ENCODE assay signal across 11 cellular contexts in the genomic region with DNA sequence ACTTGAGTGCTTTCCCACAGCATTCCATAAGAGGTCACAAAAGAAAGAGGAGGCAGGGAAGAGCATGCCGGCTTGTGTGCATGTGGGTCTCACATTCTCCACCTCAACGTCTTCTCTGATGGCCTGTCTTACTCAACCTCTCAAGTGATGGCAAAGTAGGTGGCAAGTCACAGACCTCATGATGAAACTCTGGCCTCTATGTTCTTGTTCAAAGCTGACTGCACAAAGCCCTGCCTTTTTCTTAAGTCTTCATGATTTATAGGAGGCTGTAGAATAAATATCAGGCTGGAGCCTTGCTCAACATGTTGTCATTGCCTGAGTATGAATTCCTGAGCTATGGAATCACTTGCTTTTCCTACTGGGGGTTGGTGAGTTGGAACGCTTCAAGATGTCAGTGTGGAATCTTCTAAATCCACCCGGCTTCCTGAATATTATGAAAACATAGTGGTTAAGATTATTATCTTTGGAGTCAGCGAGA.
DNase-seq lines count a peak whose midpoint lies in the region; ATAC-seq and TF ChIP-seq lines count a peak whose summit lies in the region.
"Had no signal": no experiment of that assay in that cellular context is flagged by ENCODE, and none has a peak within 500 bp of the region (broad histone marks: within the 10 kb centered on the region; RNA-seq: fewer than 3 reads in every experiment).

No MANE protein-coding gene starts in this region.

- no peak overlapping the region for H2AFZ ChIP-seq in OCI-LY7 (ENCODE audit: low read length)

- no peaks in the 10 kb centered on the region for H3K9me2 ChIP-seq in OCI-LY7 (ENCODE audit: insufficient read depth, low read length)

- intact Hi-C loops in ascending aorta (cut with DNase I): no loop called here
- intact Hi-C loops in left ventricle myocardium superior (cut with micrococcal nuclease): no loop called here
- intact Hi-C loops in OCI-LY7 (cut with micrococcal nuclease; ENCODE audit: unreplicated experiment): no loop called here

- H3K4me3 Mint-ChIP-seq in HFFc6: peak overlapping the region; percentile 76
- H3K4me3 Mint-ChIP-seq: immature natural killer cell had no signal

- no peaks in the 10 kb centered on the region for H3K27me3 ChIP-seq in ascending aorta
- H3K27me3 ChIP-seq in subcutaneous abdominal adipose tissue (ENCODE audit: control insufficient read depth in 5 of 5, insufficient read depth in 4 of 5, low read length in 5 of 5): no peaks in the 10 kb centered on the region

- CTCF ChIA-PET in OCI-LY7 (lab: Charles Lee; ENCODE audit: unreplicated experiment): no interaction called here

- H3K9me3 ChIP-seq in ascending aorta (no peaks in the 10 kb centered on the region), subcutaneous abdominal adipose tissue (ENCODE audit: control insufficient read depth in 5 of 5, low read length in 5 of 5) (no peaks in the 10 kb centered on the region), OCI-LY7 (ENCODE audit: low read length) (no peaks in the 10 kb centered on the region)

- BruUV-seq in OCI-LY7 (replicated peaks; lab: Mats Ljungman, UMichigan): no TSS peak

- H3K36me3 ChIP-seq in ascending aorta (no peaks in the 10 kb centered on the region), subcutaneous abdominal adipose tissue (ENCODE audit: control insufficient read depth in 5 of 5, insufficient read depth in 5 of 5, low read length in 5 of 5) (no peaks in the 10 kb centered on the region), OCI-LY7 (ENCODE audit: insufficient read depth, low read length) (no peaks in the 10 kb centered on the region)

- H3K27ac ChIP-seq in ascending aorta (peak overlapping the region; percentile 25 to 65), subcutaneous abdominal adipose tissue (ENCODE audit: low read depth, low read length) (peak overlapping the region; percentile 72), OCI-LY7 (ENCODE audit: low read depth, low read length, poor library complexity, severe bottlenecking) (no peak overlapping the region)

- H3K27ac Mint-ChIP-seq in HFFc6: peak overlapping the region; percentile 98
- H3K27ac Mint-ChIP-seq: immature natural killer cell had no signal

- no peak for TF ChIP-seq CTCF in HFFc6 (IDR thresholded peaks at IDR 0.05)
- TF ChIP-seq CTCF in ascending aorta (IDR thresholded peaks at IDR 0.05): no peak
- TF ChIP-seq CTCF in OCI-LY7 (conservative IDR thresholded peaks at IDR 0.05; ENCODE audit: low read length): no peak

- H3K4me1 Mint-ChIP-seq in HFFc6 (ENCODE audit: low read depth): peaks cover 88% of the 10 kb centered on the region
- H3K4me1 Mint-ChIP-seq: immature natural killer cell had no signal

- H3K4me2 ChIP-seq in OCI-LY7 (ENCODE audit: low read length): no peak overlapping the region

- H3K4me3 ChIP-seq in ascending aorta (no peak overlapping the region), subcutaneous abdominal adipose tissue (ENCODE audit: low read depth in 1 of 5, low read length in 5 of 5) (no peak overlapping the region), OCI-LY7 (ENCODE audit: low read depth, low read length, poor library complexity, severe bottlenecking) (no peak overlapping the region)

- H3K4me1 ChIP-seq in ascending aorta (peaks cover 6 to 14% of the 10 kb centered on the region in 2 donors), subcutaneous abdominal adipose tissue (ENCODE audit: control insufficient read depth in 5 of 5, insufficient read depth in 5 of 5, low read length in 5 of 5) (peaks cover 2 to 20% (median 11%) of the 10 kb centered on the region in 5 donors), OCI-LY7 (ENCODE audit: insufficient read depth, low read length, poor library complexity, severe bottlenecking) (no peaks in the 10 kb centered on the region)

- POLR2A ChIA-PET in OCI-LY7 (lab: Charles Lee): interaction anchor here (0.6 kb wide), 1 partner anchor 35 kb away, joined by 3 read pairs; no protein-coding TSS in a partner anchor

- DNase-seq in HFFc6: peak; percentile 98
- DNase-seq in ascending aorta (ENCODE audit: low spot score in 2 of 2): peak in 1 of 2 donors; percentile 76
- DNase-seq in left ventricle myocardium superior: no peak
- DNase-seq in OCI-LY7 (ENCODE audit: low spot score): no peak
- no peak for DNase-seq in NK-92 treated with Interleukin-12 subunit alpha and Interleukin-12 subunit beta, amount 100 ng/mL, for 24 hours (lab: John Stamatoyannopoulos, UW)
- DNase-seq: activated CD4-positive, CD25-positive, alpha-beta regulatory T cell; immature natural killer cell; NCI-H524 had no signal

- no peaks in the 10 kb centered on the region; the same call in 1 of the 2 replicates for H3K9me3 Mint-ChIP-seq in HFFc6
- H3K9me3 Mint-ChIP-seq: immature natural killer cell had no signal

- peaks cover 2% of the 10 kb centered on the region; the same call in 1 of the 2 replicates for H3K27me3 Mint-ChIP-seq in HFFc6 (ENCODE audit: insufficient read depth)

- no peaks in the 10 kb centered on the region for H4K20me1 ChIP-seq in OCI-LY7 (ENCODE audit: insufficient read depth, low read length)

- peak overlapping the region in 2 of 5 donors; percentile 15 to 22 for H3K9ac ChIP-seq in subcutaneous abdominal adipose tissue (ENCODE audit: low read length in 5 of 5)

- no peaks in the 10 kb centered on the region for H3K79me2 ChIP-seq in OCI-LY7 (ENCODE audit: insufficient read depth, low read depth, low read length)

- ATAC-seq in left ventricle myocardium superior: peak; percentile 77
- ATAC-seq in HG02938 (IDR thresholded peaks at IDR 0.05; ENCODE audit: unreplicated experiment): no peak
- no peak for ATAC-seq in GM21825 (IDR thresholded peaks at IDR 0.05; ENCODE audit: unreplicated experiment)

- H3K36me3 Mint-ChIP-seq in HFFc6 (ENCODE audit: low read depth): peaks cover 9% of the 10 kb centered on the region; the same call in 1 of the 2 replicates
- H3K36me3 Mint-ChIP-seq: immature natural killer cell had no signal
